ENCODE assay signal across 17 cellular contexts in the genomic region with DNA sequence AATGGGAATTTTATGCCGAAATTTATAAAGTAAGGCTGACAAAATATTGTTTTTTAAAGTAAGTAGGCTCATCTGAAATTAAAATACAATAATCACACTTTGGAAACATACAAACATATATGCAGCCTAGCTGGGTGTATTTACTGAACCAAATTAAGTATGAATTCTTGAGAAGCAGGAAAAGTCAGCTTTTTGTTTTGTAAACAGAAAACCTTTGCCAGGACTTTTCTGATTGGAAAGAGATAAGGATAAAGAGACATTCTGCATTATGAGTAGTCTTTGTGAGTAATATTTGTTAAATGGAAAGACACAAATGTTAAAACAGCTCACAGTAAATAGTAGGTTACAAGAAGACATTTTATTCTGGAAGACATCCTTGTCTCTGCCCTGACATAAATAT.
DNase-seq lines count a peak whose midpoint lies in the region; ATAC-seq and TF ChIP-seq lines count a peak whose summit lies in the region.
"Had no signal": no experiment of that assay in that cellular context is flagged by ENCODE, and none has a peak within 500 bp of the region (broad histone marks: within the 10 kb centered on the region; RNA-seq: fewer than 3 reads in every experiment).

No MANE protein-coding gene starts in this region.

- H3K4me2 ChIP-seq in PC-3 (ENCODE audit: low read length) (peak overlapping the region; percentile 31), parathyroid adenoma (ENCODE audit: low read length) (peak overlapping the region; percentile 21)
- H3K4me2 ChIP-seq: BLaER1 treated with 17β-estradiol and CSF1 and Interleukin-3, amounts not matched to agents 10 nM and 100 nM had no signal

- H3K9ac ChIP-seq in PC-3 (ENCODE audit: low read length), result no peak overlapping the region
- no peak overlapping the region for H3K9ac ChIP-seq in parathyroid adenoma
- H3K9ac ChIP-seq: BLaER1 treated with 17β-estradiol and CSF1 and Interleukin-3, amounts not matched to agents 10 nM and 100 nM had no signal

- H3K4me3 ChIP-seq in PC-3 (ENCODE audit: low read length) (no peak overlapping the region), parathyroid adenoma (ENCODE audit: low read depth, low read length) (no peak overlapping the region), esophagus muscularis mucosa (no peak overlapping the region)
- H3K4me3 ChIP-seq: BLaER1 treated with 17β-estradiol and CSF1 and Interleukin-3, amounts not matched to agents 10 nM and 100 nM had no signal

- H3K9me2 ChIP-seq in PC-3 (replicated peaks; ENCODE audit: low read length), result no peaks in the 10 kb centered on the region

- no TSS peak for BruUV-seq in PC-3 (replicated peaks; lab: Mats Ljungman, UMichigan)

- peak; percentile 18 for DNase-seq in ELR (ENCODE audit: low read depth)
- peak; percentile 57 for DNase-seq in PC-3
- DNase-seq in esophagus muscularis mucosa (ENCODE audit: extremely low spot score), result no peak
- no peak for DNase-seq in NCI-H748 (lab: John Stamatoyannopoulos, UW; ENCODE audit: unreplicated experiment)
- no peak for DNase-seq in HT-29 (ENCODE audit: low spot score)
- DNase-seq: AML-193; BE2C; CD4-positive, alpha-beta T cell; CD8-positive, alpha-beta memory T cell; DMS 273 treated with DMSO at 0.1 percent for 48 hours; DMS79; EL; GF-D8; H7; HCEC 1CT had no signal

- 39% methylated on average over 1 of the region's 1 CpG for WGBS in esophagus muscularis mucosa

- H3K79me2 ChIP-seq in PC-3 (ENCODE audit: low read length) (no peaks in the 10 kb centered on the region), parathyroid adenoma (no peaks in the 10 kb centered on the region)

- intact Hi-C loops in PC-3 (cut with micrococcal nuclease), result no loop called here
- intact Hi-C loops in esophagus muscularis mucosa (cut with DNase I), result no loop called here

- H3K9me3 ChIP-seq in PC-3 (ENCODE audit: low read length), result no peaks in the 10 kb centered on the region
- H3K9me3 ChIP-seq in parathyroid adenoma (ENCODE audit: control insufficient read depth, low read length), result no peaks in the 10 kb centered on the region
- peaks cover 0 to 9% (median 8%) of the 10 kb centered on the region in 4 donors for H3K9me3 ChIP-seq in esophagus muscularis mucosa
- H3K9me3 ChIP-seq: BE2C had no signal

- H3K4me1 ChIP-seq in PC-3 (ENCODE audit: insufficient read depth, low read length) (peaks cover 11% of the 10 kb centered on the region; the same call in 1 of the 2 replicates), parathyroid adenoma (no peaks in the 10 kb centered on the region), esophagus muscularis mucosa (no peaks in the 10 kb centered on the region)
- H3K4me1 ChIP-seq: BE2C; BLaER1 treated with 17β-estradiol and CSF1 and Interleukin-3, amounts not matched to agents 10 nM and 100 nM had no signal

- TF ChIP-seq EP300 in esophagus muscularis mucosa (IDR thresholded peaks at IDR 0.05), result no peak

- no peak overlapping the region for H2AFZ ChIP-seq in PC-3 (ENCODE audit: low read length)
- no peak overlapping the region for H2AFZ ChIP-seq in parathyroid adenoma

- H3F3A ChIP-seq in PC-3 (ENCODE audit: low read length, unreplicated experiment), result no peaks in the 10 kb centered on the region

- 0 out of 2 replicates have a peak, but pooled peaks have one; percentile 31 for ATAC-seq in PC-3

- no peak for TF ChIP-seq POLR2A in esophagus muscularis mucosa (IDR thresholded peaks at IDR 0.05; ENCODE audit: low read depth)

- POLR2A ChIA-PET in PC-3 (lab: Charles Lee; ENCODE audit: unreplicated experiment), result interaction anchor here (0.7 kb wide), 1 partner anchor 32 kb away, joined by 7 read pairs; no protein-coding TSS in a partner anchor

- TF ChIP-seq CTCF in PC-3 (conservative IDR thresholded peaks at IDR 0.05; ENCODE audit: low read depth, low read length) (no peak), parathyroid adenoma (IDR thresholded peaks at IDR 0.05) (no peak), esophagus muscularis mucosa (IDR thresholded peaks at IDR 0.05) (no peak)

- CTCF ChIA-PET in PC-3 (lab: Charles Lee), result no interaction called here

- no peaks in the 10 kb centered on the region for H4K20me1 ChIP-seq in PC-3 (ENCODE audit: low read length)
- H4K20me1 ChIP-seq: BLaER1 treated with 17β-estradiol and CSF1 and Interleukin-3, amounts not matched to agents 10 nM and 100 nM had no signal

- H3K27ac ChIP-seq in PC-3 (ENCODE audit: low read length) (no peak overlapping the region), parathyroid adenoma (no peak overlapping the region), esophagus muscularis mucosa (replicated peaks in 1 of 4) (no peak overlapping the region)
- H3K27ac ChIP-seq: BLaER1 treated with 17β-estradiol and CSF1 and Interleukin-3, amounts not matched to agents 10 nM and 100 nM had no signal

- H3K36me3 ChIP-seq in PC-3 (ENCODE audit: low read depth, low read length), result no peaks in the 10 kb centered on the region
- no peaks in the 10 kb centered on the region for H3K36me3 ChIP-seq in parathyroid adenoma (ENCODE audit: control insufficient read depth, insufficient read depth, low read length)
- no peaks in the 10 kb centered on the region for H3K36me3 ChIP-seq in esophagus muscularis mucosa
- H3K36me3 ChIP-seq: BE2C; BLaER1 treated with 17β-estradiol and CSF1 and Interleukin-3, amounts not matched to agents 10 nM and 100 nM had no signal

- H3K27me3 ChIP-seq in PC-3 (ENCODE audit: low read length), result no peaks in the 10 kb centered on the region
- no peaks in the 10 kb centered on the region for H3K27me3 ChIP-seq in parathyroid adenoma (ENCODE audit: control insufficient read depth, insufficient read depth, low read length)
- no peaks in the 10 kb centered on the region for H3K27me3 ChIP-seq in esophagus muscularis mucosa
- H3K27me3 ChIP-seq: BE2C; BLaER1 treated with 17β-estradiol and CSF1 and Interleukin-3, amounts not matched to agents 10 nM and 100 nM had no signal

Comparison
In these comparisons a context has a peak if more than half of its experiments do, and no peak if none do; other contexts are left out.
1. DNase-seq: peak in ELR (single experiment) and PC-3 (single experiment); none in esophagus muscularis mucosa (single experiment), NCI-H748 (single experiment) and HT-29 (single experiment).